Comparison of ENCODE assay signal across 9 cellular contexts in genomic region chr3:189563841-189564563, GRCh38.
A peak's percentile ranks its signal among the peaks of the same experiment; 100 is the strongest.
DNase-seq lines count a peak whose midpoint lies in the region; ATAC-seq and TF ChIP-seq lines count a peak whose summit lies in the region.
"Had no signal": no experiment of that assay in that cellular context is flagged by ENCODE, and none has a peak within 500 bp of the region (broad histone marks: within the 10 kb centered on the region; RNA-seq: fewer than 3 reads in every experiment).

No MANE protein-coding gene starts in this region.

- H3K4me3 Mint-ChIP-seq in activated CD4-positive, alpha-beta T cell treated with anti-CD3 and anti-CD28 coated beads for 36 hours = no peak overlapping the region

- POLR2A ChIA-PET in activated CD4-positive, alpha-beta T cell treated with anti-CD3 and anti-CD28 coated beads for 36 hours (lab: Charles Lee) = no interaction called here

- H3K27ac Mint-ChIP-seq in activated CD4-positive, alpha-beta T cell treated with anti-CD3 and anti-CD28 coated beads for 36 hours = no peak overlapping the region

- DNase-seq in activated CD4-positive, alpha-beta T cell treated with anti-CD3 and anti-CD28 coated beads for 36 hours = peak; percentile 82
- DNase-seq in activated CD4-positive, alpha-beta T cell treated with anti-CD3 and anti-CD28 coated beads, Interleukin-2, amount 50 U/mL, for 4 hours = no peak
- DNase-seq in NOMO-1 treated with DMSO at 0.1 percent for 48 hours (lab: John Stamatoyannopoulos, UW; ENCODE audit: unreplicated experiment) (peak; percentile 71), epithelial cell of esophagus (ENCODE audit: low read depth) (peak; percentile 99), NCI-H2196 (lab: John Stamatoyannopoulos, UW; ENCODE audit: unreplicated experiment) (no peak), UCSD-AML1 (lab: John Stamatoyannopoulos, UW; ENCODE audit: unreplicated experiment) (no peak), SK-N-DZ (ENCODE audit: low spot score) (no peak)

- CTCF ChIA-PET in activated CD4-positive, alpha-beta T cell treated with anti-CD3 and anti-CD28 coated beads for 36 hours (lab: Charles Lee) = interaction anchor here (1.2 to 1.3 kb wide), 2 partner anchors 16 to 21 kb away, joined by 3 to 4 read pairs; no protein-coding TSS in a partner anchor

- H3K4me3 ChIP-seq in epithelial cell of esophagus (ENCODE audit: low read length) = no peak overlapping the region
- H3K4me3 ChIP-seq: BLaER1 treated with 17β-estradiol and CSF1 and Interleukin-3, amounts not matched to agents 10 nM and 100 nM had no signal

- H3K36me3 Mint-ChIP-seq in activated CD4-positive, alpha-beta T cell treated with anti-CD3 and anti-CD28 coated beads for 36 hours (ENCODE audit: low read depth) = no peaks in the 10 kb centered on the region

- no peaks in the 10 kb centered on the region for H3K9me3 Mint-ChIP-seq in activated CD4-positive, alpha-beta T cell treated with anti-CD3 and anti-CD28 coated beads for 36 hours (ENCODE audit: low read depth)

- H3K4me1 Mint-ChIP-seq in activated CD4-positive, alpha-beta T cell treated with anti-CD3 and anti-CD28 coated beads for 36 hours = peaks cover 21% of the 10 kb centered on the region

- intact Hi-C loops in activated CD4-positive, alpha-beta T cell treated with anti-CD3 and anti-CD28 coated beads for 36 hours (cut with DNase I, micrococcal nuclease) = loop anchor here (1.0 to 2.0 kb wide), 3 partner anchors 33 to 239 kb away; no protein-coding TSS in a partner anchor

- peak; percentile 95 for ATAC-seq in activated CD4-positive, alpha-beta T cell treated with anti-CD3 and anti-CD28 coated beads for 36 hours
- ATAC-seq in HG02852 (IDR thresholded peaks at IDR 0.05; ENCODE audit: unreplicated experiment) = peak; percentile 85

- H3K27me3 Mint-ChIP-seq in activated CD4-positive, alpha-beta T cell treated with anti-CD3 and anti-CD28 coated beads for 36 hours = peaks cover 5% of the 10 kb centered on the region

- peak; percentile 17 for TF ChIP-seq CTCF in epithelial cell of esophagus (IDR thresholded peaks at IDR 0.05; ENCODE audit: insufficient read depth, low read depth, low read length, missing control alignments)

Comparison
In these comparisons a context has a peak if more than half of its experiments do, and no peak if none do; other contexts are left out.
1. DNase-seq: peak in activated CD4-positive, alpha-beta T cell treated with anti-CD3 and anti-CD28 coated beads for 36 hours (single experiment), NOMO-1 treated with DMSO at 0.1 percent for 48 hours (single experiment) and epithelial cell of esophagus (single experiment); none in activated CD4-positive, alpha-beta T cell treated with anti-CD3 and anti-CD28 coated beads, Interleukin-2, amount 50 U/mL, for 4 hours (0 of 2), NCI-H2196 (single experiment), UCSD-AML1 (single experiment) and SK-N-DZ (single experiment).